Comparison of ENCODE assay signal across 1 cellular context in genomic region chrX:1212532-1212931, GRCh38.
TF ChIP-seq lines count a peak whose summit lies in the region.

CRLF2 (minus strand) TSS chrX:1212649; CDS start chrX:1212634, 15 bp downstream.

TF ChIP-seq in SK-N-SH, 30 proteins besides CTCF, POLR2A, EP300 and RAD21 (continued from another document):
- TF ChIP-seq ZBTB33 (IDR thresholded peaks at IDR 0.05; ENCODE audit: borderline replicate concordance, low read depth) (no peak), FOXM1 (IDR thresholded peaks at IDR 0.05; ENCODE audit: low read depth) (no peak), RFX5 (IDR thresholded peaks at IDR 0.05; ENCODE audit: low read length) (no peak), MAX (IDR thresholded peaks at IDR 0.05; ENCODE audit: low read depth) (no peak), EZH2phosphoT487 (IDR thresholded peaks at IDR 0.05; ENCODE audit: borderline replicate concordance, low read depth) (no peak), USF1 (IDR thresholded peaks at IDR 0.05; ENCODE audit: borderline replicate concordance, low read depth) (no peak)
